2 cellular contexts compared by ENCODE assay signal in genomic region chr4:103092245-103092644, GRCh38.
TF ChIP-seq lines count a peak whose summit lies in the region.

No MANE protein-coding gene starts in this region.

TF ChIP-seq in SK-N-SH, 30 proteins besides CTCF, POLR2A, EP300 and RAD21 (continued from another document):
- TF ChIP-seq REST (IDR thresholded peaks at IDR 0.05; ENCODE audit: low read depth, low read length) = no peak
- no peak for TF ChIP-seq FOXJ3 (CRISPR knock-in tag; IDR thresholded peaks at IDR 0.05)
- no peak for TF ChIP-seq GATA2 (CRISPR knock-in tag; IDR thresholded peaks at IDR 0.05)
- TF ChIP-seq RCOR1 (IDR thresholded peaks at IDR 0.05; ENCODE audit: low read length) = no peak
- no peak for TF ChIP-seq TAF1 (IDR thresholded peaks at IDR 0.05; ENCODE audit: borderline replicate concordance, low read depth, low read length)

TF ChIP-seq in SK-N-SH treated with all-trans-retinoic acid at 6 μM for 48 hours, 23 proteins besides CTCF, POLR2A, EP300 and RAD21 (continued from another document):
- no peak for TF ChIP-seq TSHZ2 (CRISPR knock-in tag; IDR thresholded peaks at IDR 0.05)
